1 cellular context compared by ENCODE assay signal in genomic region chr9:93902780-93903655, GRCh38.
TF ChIP-seq lines count a peak whose summit lies in the region.

No MANE protein-coding gene starts in this region.

TF ChIP-seq in HepG2, 621 proteins besides CTCF, POLR2A, EP300 and RAD21:
- TF ChIP-seq JUN (CRISPR knock-in tag; IDR thresholded peaks at IDR 0.05): no peak
- no peak for TF ChIP-seq ZNF20 (CRISPR knock-in tag; IDR thresholded peaks at IDR 0.05)
- no peak for TF ChIP-seq CAMTA2 (CRISPR knock-in tag; IDR thresholded peaks at IDR 0.05; ENCODE audit: borderline replicate concordance)
- no peak for TF ChIP-seq ZNF788 (CRISPR knock-in tag; IDR thresholded peaks at IDR 0.05; ENCODE audit: borderline replicate concordance)
- no peak for TF ChIP-seq ZSCAN21 (CRISPR knock-in tag; IDR thresholded peaks at IDR 0.05; ENCODE audit: borderline replicate concordance)
- TF ChIP-seq, protein P1, sequence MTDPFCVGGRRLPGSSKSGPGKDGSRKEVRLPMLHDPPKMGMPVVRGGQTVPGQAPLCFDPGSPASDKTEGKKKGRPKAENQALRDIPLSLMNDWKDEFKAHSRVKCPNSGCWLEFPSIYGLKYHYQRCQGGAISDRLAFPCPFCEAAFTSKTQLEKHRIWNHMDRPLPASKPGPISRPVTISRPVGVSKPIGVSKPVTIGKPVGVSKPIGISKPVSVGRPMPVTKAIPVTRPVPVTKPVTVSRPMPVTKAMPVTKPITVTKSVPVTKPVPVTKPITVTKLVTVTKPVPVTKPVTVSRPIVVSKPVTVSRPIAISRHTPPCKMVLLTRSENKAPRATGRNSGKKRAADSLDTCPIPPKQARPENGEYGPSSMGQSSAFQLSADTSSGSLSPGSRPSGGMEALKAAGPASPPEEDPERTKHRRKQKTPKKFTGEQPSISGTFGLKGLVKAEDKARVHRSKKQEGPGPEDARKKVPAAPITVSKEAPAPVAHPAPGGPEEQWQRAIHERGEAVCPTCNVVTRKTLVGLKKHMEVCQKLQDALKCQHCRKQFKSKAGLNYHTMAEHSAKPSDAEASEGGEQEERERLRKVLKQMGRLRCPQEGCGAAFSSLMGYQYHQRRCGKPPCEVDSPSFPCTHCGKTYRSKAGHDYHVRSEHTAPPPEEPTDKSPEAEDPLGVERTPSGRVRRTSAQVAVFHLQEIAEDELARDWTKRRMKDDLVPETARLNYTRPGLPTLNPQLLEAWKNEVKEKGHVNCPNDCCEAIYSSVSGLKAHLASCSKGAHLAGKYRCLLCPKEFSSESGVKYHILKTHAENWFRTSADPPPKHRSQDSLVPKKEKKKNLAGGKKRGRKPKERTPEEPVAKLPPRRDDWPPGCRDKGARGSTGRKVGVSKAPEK (CRISPR knock-in tag; IDR thresholded peaks at IDR 0.05; ENCODE audit: borderline replicate concordance): no peak
- TF ChIP-seq, protein P2, sequence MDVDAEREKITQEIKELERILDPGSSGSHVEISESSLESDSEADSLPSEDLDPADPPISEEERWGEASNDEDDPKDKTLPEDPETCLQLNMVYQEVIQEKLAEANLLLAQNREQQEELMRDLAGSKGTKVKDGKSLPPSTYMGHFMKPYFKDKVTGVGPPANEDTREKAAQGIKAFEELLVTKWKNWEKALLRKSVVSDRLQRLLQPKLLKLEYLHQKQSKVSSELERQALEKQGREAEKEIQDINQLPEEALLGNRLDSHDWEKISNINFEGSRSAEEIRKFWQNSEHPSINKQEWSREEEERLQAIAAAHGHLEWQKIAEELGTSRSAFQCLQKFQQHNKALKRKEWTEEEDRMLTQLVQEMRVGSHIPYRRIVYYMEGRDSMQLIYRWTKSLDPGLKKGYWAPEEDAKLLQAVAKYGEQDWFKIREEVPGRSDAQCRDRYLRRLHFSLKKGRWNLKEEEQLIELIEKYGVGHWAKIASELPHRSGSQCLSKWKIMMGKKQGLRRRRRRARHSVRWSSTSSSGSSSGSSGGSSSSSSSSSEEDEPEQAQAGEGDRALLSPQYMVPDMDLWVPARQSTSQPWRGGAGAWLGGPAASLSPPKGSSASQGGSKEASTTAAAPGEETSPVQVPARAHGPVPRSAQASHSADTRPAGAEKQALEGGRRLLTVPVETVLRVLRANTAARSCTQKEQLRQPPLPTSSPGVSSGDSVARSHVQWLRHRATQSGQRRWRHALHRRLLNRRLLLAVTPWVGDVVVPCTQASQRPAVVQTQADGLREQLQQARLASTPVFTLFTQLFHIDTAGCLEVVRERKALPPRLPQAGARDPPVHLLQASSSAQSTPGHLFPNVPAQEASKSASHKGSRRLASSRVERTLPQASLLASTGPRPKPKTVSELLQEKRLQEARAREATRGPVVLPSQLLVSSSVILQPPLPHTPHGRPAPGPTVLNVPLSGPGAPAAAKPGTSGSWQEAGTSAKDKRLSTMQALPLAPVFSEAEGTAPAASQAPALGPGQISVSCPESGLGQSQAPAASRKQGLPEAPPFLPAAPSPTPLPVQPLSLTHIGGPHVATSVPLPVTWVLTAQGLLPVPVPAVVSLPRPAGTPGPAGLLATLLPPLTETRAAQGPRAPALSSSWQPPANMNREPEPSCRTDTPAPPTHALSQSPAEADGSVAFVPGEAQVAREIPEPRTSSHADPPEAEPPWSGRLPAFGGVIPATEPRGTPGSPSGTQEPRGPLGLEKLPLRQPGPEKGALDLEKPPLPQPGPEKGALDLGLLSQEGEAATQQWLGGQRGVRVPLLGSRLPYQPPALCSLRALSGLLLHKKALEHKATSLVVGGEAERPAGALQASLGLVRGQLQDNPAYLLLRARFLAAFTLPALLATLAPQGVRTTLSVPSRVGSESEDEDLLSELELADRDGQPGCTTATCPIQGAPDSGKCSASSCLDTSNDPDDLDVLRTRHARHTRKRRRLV (CRISPR knock-in tag; IDR thresholded peaks at IDR 0.05): no peak
- TF ChIP-seq ZNF350 (CRISPR knock-in tag; IDR thresholded peaks at IDR 0.05; ENCODE audit: borderline replicate concordance, low read depth): no peak
- no peak for TF ChIP-seq IKZF1 (IDR thresholded peaks at IDR 0.05)
- TF ChIP-seq, protein P3, sequence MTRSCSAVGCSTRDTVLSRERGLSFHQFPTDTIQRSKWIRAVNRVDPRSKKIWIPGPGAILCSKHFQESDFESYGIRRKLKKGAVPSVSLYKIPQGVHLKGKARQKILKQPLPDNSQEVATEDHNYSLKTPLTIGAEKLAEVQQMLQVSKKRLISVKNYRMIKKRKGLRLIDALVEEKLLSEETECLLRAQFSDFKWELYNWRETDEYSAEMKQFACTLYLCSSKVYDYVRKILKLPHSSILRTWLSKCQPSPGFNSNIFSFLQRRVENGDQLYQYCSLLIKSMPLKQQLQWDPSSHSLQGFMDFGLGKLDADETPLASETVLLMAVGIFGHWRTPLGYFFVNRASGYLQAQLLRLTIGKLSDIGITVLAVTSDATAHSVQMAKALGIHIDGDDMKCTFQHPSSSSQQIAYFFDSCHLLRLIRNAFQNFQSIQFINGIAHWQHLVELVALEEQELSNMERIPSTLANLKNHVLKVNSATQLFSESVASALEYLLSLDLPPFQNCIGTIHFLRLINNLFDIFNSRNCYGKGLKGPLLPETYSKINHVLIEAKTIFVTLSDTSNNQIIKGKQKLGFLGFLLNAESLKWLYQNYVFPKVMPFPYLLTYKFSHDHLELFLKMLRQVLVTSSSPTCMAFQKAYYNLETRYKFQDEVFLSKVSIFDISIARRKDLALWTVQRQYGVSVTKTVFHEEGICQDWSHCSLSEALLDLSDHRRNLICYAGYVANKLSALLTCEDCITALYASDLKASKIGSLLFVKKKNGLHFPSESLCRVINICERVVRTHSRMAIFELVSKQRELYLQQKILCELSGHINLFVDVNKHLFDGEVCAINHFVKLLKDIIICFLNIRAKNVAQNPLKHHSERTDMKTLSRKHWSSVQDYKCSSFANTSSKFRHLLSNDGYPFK (CRISPR knock-in tag; IDR thresholded peaks at IDR 0.05; ENCODE audit: borderline replicate concordance): no peak
- TF ChIP-seq AHR (CRISPR knock-in tag; IDR thresholded peaks at IDR 0.05): no peak
- no peak for TF ChIP-seq SNAI1 (CRISPR knock-in tag; IDR thresholded peaks at IDR 0.05; ENCODE audit: borderline replicate concordance)
- no peak for TF ChIP-seq FOXK1 (CRISPR knock-in tag; IDR thresholded peaks at IDR 0.05; ENCODE audit: borderline replicate concordance, low read depth)
- no peak for TF ChIP-seq SRF (IDR thresholded peaks at IDR 0.05; ENCODE audit: low read depth, low read length)
- TF ChIP-seq, protein P4, sequence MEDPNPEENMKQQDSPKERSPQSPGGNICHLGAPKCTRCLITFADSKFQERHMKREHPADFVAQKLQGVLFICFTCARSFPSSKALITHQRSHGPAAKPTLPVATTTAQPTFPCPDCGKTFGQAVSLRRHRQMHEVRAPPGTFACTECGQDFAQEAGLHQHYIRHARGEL (CRISPR knock-in tag; IDR thresholded peaks at IDR 0.05): no peak
- no peak for TF ChIP-seq POGZ (CRISPR knock-in tag; IDR thresholded peaks at IDR 0.05)
- no peak for TF ChIP-seq RFX3 (CRISPR knock-in tag; IDR thresholded peaks at IDR 0.05)
